1 cellular context compared by ENCODE assay signal in genomic region chr3:32820430-32820829, GRCh38.
TF ChIP-seq lines count a peak whose summit lies in the region.

No MANE protein-coding gene starts in this region.

TF ChIP-seq in HepG2, 621 proteins besides CTCF, POLR2A, EP300 and RAD21:
- TF ChIP-seq ZNF253 (CRISPR knock-in tag; IDR thresholded peaks at IDR 0.05; ENCODE audit: borderline replicate concordance) = no peak
- TF ChIP-seq MAFK (conservative IDR thresholded peaks at IDR 0.05 in 1 of 2, IDR thresholded peaks at IDR 0.05 in 1 of 2; ENCODE audit: low read length in 2 of 2) = no peak
- peak; percentile 56; the same call in 1 of the 2 replicates for TF ChIP-seq RBFOX2 (IDR thresholded peaks at IDR 0.05; ENCODE audit: low read depth, low read length)
- TF ChIP-seq ZNF441 (CRISPR knock-in tag; IDR thresholded peaks at IDR 0.05; ENCODE audit: borderline replicate concordance) = no peak
TF ChIP-seq in HepG2: peak in this region for 1.
